In the genomic region with DNA sequence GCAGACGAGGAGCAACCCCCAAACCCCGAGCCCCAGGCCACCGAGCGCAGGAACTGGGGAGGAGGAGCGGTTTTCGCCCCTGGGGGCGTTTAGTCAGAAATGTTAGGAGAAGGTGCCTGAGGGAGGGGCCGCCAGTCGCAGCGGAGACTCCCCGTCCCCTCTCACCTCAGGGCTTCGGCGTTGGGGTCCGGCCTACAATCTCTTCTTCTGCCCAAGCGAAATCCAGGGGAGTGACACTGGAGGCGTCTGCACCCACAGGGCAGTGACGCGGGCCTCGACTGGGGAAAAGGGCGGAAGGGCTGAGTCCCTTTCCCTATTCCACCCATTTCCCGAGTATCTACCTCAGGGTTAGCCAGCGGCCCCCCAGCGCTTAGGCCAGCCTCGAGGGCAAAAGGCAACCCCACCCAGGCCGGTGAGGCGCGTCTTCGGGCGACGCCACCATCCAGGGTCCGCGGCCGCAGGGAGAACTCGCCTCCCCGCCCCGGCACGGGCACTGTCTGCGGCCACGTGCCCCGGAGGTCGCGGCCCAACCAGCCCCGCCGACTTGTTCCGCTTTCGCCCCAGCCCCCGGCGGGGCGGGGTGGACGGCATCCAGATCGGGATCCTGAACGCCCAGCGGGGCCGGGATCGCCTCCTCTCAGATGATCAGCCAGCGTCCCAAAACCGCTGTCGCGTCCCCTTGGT, we compare ENCODE assay signal across 9 cellular contexts.
DNase-seq lines count a peak whose midpoint lies in the region; ATAC-seq and TF ChIP-seq lines count a peak whose summit lies in the region.
"Had no signal": no experiment of that assay in that cellular context is flagged by ENCODE, and none has a peak within 500 bp of the region (broad histone marks: within the 10 kb centered on the region; RNA-seq: fewer than 3 reads in every experiment).

No MANE protein-coding gene starts in this region.

- no peak overlapping the region for H2BK12ac ChIP-seq in mesenchymal stem cell (ENCODE audit: low read length in 2 of 2)

- no peaks in the 10 kb centered on the region for H3K9me3 Mint-ChIP-seq in T-cell

- H2BK120ac ChIP-seq in mesenchymal stem cell (ENCODE audit: low read depth, low read length): no peak overlapping the region

- H3K79me1 ChIP-seq in mesenchymal stem cell (replicated peaks; ENCODE audit: low read length, poor library complexity, severe bottlenecking): no peaks in the 10 kb centered on the region

- peaks cover 11 to 23% (median 22%) of the 10 kb centered on the region in 4 donors for H3K4me1 ChIP-seq in esophagus muscularis mucosa
- H3K4me1 ChIP-seq in mesenchymal stem cell (ENCODE audit: control insufficient read depth, insufficient read depth, low read depth, low read length): peaks cover 11% of the 10 kb centered on the region
- peaks cover 17 to 33% (median 27%) of the 10 kb centered on the region in 4 donors for H3K4me1 ChIP-seq in stomach

- H3K4ac ChIP-seq in mesenchymal stem cell (ENCODE audit: low read depth in 1 of 2, low read length in 2 of 2): peak overlapping the region in 1 of 2 experiments; percentile 39

- peak overlapping the region in 1 of 2 experiments; percentile 63 for H3K23ac ChIP-seq in mesenchymal stem cell (ENCODE audit: low read length in 2 of 2)

- peak overlapping the region in 1 of 2 experiments; percentile 9 for H3K18ac ChIP-seq in mesenchymal stem cell (ENCODE audit: low read depth in 1 of 2, low read length in 2 of 2)

- TF ChIP-seq CTCF in esophagus muscularis mucosa (IDR thresholded peaks at IDR 0.05) (no peak), stomach (IDR thresholded peaks at IDR 0.05) (no peak)

- H3K27ac ChIP-seq in esophagus muscularis mucosa (replicated peaks in 1 of 4) (no peak overlapping the region), mesenchymal stem cell (ENCODE audit: low read length, poor library complexity, severe bottlenecking) (no peak overlapping the region), stomach (no peak overlapping the region)

- intact Hi-C loops in esophagus muscularis mucosa (cut with DNase I): no loop called here
- intact Hi-C loops in stomach (cut with DNase I; ENCODE audit: low total_unique reads): no loop called here

- TF ChIP-seq POLR2A in esophagus muscularis mucosa (IDR thresholded peaks at IDR 0.05; ENCODE audit: low read depth) (no peak), stomach (IDR thresholded peaks at IDR 0.05) (no peak)

- H3K27me3 Mint-ChIP-seq in T-cell: peaks cover 80 to 91% of the 10 kb centered on the region in 2 donors

- no peak overlapping the region for H4K8ac ChIP-seq in mesenchymal stem cell (ENCODE audit: low read length)

- H3K9me3 ChIP-seq in esophagus muscularis mucosa (no peaks in the 10 kb centered on the region), mesenchymal stem cell (ENCODE audit: control insufficient read depth, low read length) (no peaks in the 10 kb centered on the region), stomach (peaks cover 0 to 8% (median 0%) of the 10 kb centered on the region in 4 donors)

- peak in 3 of 4 experiments; percentile 14 to 32 (median 24) for ATAC-seq in T-cell (replicated peaks in 1 of 4)
- no peak for ATAC-seq in GM18907 (IDR thresholded peaks at IDR 0.05; ENCODE audit: unreplicated experiment)
- no peak for ATAC-seq in HG02981 (IDR thresholded peaks at IDR 0.05; ENCODE audit: unreplicated experiment)

- H3K36me3 ChIP-seq in esophagus muscularis mucosa (no peaks in the 10 kb centered on the region), mesenchymal stem cell (ENCODE audit: control insufficient read depth in 1 of 2, insufficient read depth in 2 of 2, low read depth in 1 of 2, low read length in 2 of 2) (no peaks in the 10 kb centered on the region), stomach (no peaks in the 10 kb centered on the region)

- H2BK5ac ChIP-seq in mesenchymal stem cell (ENCODE audit: low read depth, low read length, poor library complexity, severe bottlenecking): no peak overlapping the region

- POLR2A ChIA-PET in T-cell (lab: Charles Lee): no interaction called here

- peak overlapping the region in 2 of 3 donors; percentile 3 to 51 for H3K4me3 Mint-ChIP-seq in T-cell

- H3K9ac ChIP-seq in mesenchymal stem cell (ENCODE audit: low read length): peak overlapping the region; percentile 60

- TF ChIP-seq EP300 in esophagus muscularis mucosa (IDR thresholded peaks at IDR 0.05) (no peak), stomach (IDR thresholded peaks at IDR 0.05) (no peak)

- no peak overlapping the region for H3K27ac Mint-ChIP-seq in T-cell

- no peak overlapping the region for H4K91ac ChIP-seq in mesenchymal stem cell (ENCODE audit: low read length)

- H3K27me3 ChIP-seq in esophagus muscularis mucosa: peaks cover 0 to 95% (median 47%) of the 10 kb centered on the region in 4 donors
- H3K27me3 ChIP-seq in mesenchymal stem cell (ENCODE audit: control insufficient read depth in 1 of 2, insufficient read depth in 1 of 2, low read length in 2 of 2): peaks cover 24 to 96% of the 10 kb centered on the region in 2 experiments
- peaks cover 15 to 100% (median 64%) of the 10 kb centered on the region in 3 donors for H3K27me3 ChIP-seq in stomach

- H3K4me1 Mint-ChIP-seq in T-cell: peaks cover 32 to 40% (median 34%) of the 10 kb centered on the region in 3 donors

- 7% methylated on average over 17 of the region's 59 CpGs for WGBS in esophagus muscularis mucosa
- WGBS in mesenchymal stem cell: 2% methylated on average over 48 of the region's 59 CpGs
- WGBS in stomach, 5 donors: 7 to 11% (median 8%) methylated on average over 9 to 59 of the region's 59 CpGs

- peak overlapping the region in 1 of 2 experiments; percentile 86 for H3K14ac ChIP-seq in mesenchymal stem cell (ENCODE audit: low read length in 2 of 2)

- no peak overlapping the region for H2BK15ac ChIP-seq in mesenchymal stem cell (ENCODE audit: low read depth, poor library complexity, severe bottlenecking)

- H3K36me3 Mint-ChIP-seq in T-cell: no peaks in the 10 kb centered on the region

- no peak for DNase-seq in T-cell
- DNase-seq in esophagus muscularis mucosa (ENCODE audit: extremely low spot score): no peak
- no peak for DNase-seq in mesenchymal stem cell
- DNase-seq in stomach: no peak
- DNase-seq in mesenteric fat pad (ENCODE audit: low spot score): no peak
- DNase-seq in activated effector memory CD4-positive, alpha-beta T cell treated with anti-CD3 and anti-CD28 coated beads, Interleukin-2, amount 50 U/mL, for 16 hours: no peak
- DNase-seq: activated naive CD4-positive, alpha-beta T cell treated with Interleukin-2 at 50 U/mL for 16 hours had no signal

- no peak overlapping the region for H2AK5ac ChIP-seq in mesenchymal stem cell (ENCODE audit: low read length, severe bottlenecking)

- no peak overlapping the region for H2AFZ ChIP-seq in mesenchymal stem cell (ENCODE audit: low read depth, low read length)

- CTCF ChIA-PET in T-cell (lab: Charles Lee): no interaction called here

- H3K4me2 ChIP-seq in mesenchymal stem cell (ENCODE audit: low read length, poor library complexity, severe bottlenecking): peak overlapping the region; percentile 31

- H3K4me3 ChIP-seq in esophagus muscularis mucosa (peak overlapping the region; percentile 44 to 53 (median 48)), mesenchymal stem cell (ENCODE audit: insufficient read depth in 1 of 2, low read depth in 1 of 2, low read length in 2 of 2) (peak overlapping the region in 1 of 2 experiments; percentile 69), stomach (peak overlapping the region; percentile 34 to 44 (median 38))

Comparison
In these comparisons a context has a peak if more than half of its experiments do, and no peak if none do; other contexts are left out.
1. ATAC-seq: peak in T-cell (3 of 4); none in GM18907 (single experiment) and HG02981 (single experiment).